In genomic region chr11:2233693-2234455, GRCh38 we compare ENCODE assay signal across 23 cellular contexts. TPM values are rescaled to one million over a fixed set of nuclear protein-coding genes. Genes with fewer than 3 reads are reported as not detected.
DNase-seq lines count a peak whose midpoint lies in the region; ATAC-seq, FAIRE-seq and TF ChIP-seq lines count a peak whose summit lies in the region.
"Had no signal": no experiment of that assay in that cellular context is flagged by ENCODE, and none has a peak within 500 bp of the region (broad histone marks: within the 10 kb centered on the region; RNA-seq: fewer than 3 reads in every experiment).

No MANE protein-coding gene starts in this region.

- H3K36me3 ChIP-seq in sigmoid colon, result no peaks in the 10 kb centered on the region
- no peaks in the 10 kb centered on the region for H3K36me3 ChIP-seq in small intestine (ENCODE audit: control insufficient read depth in 2 of 2, insufficient read depth in 2 of 2, low read length in 2 of 2)
- H3K36me3 ChIP-seq: BLaER1 treated with 17β-estradiol and CSF1 and Interleukin-3, amounts not matched to agents 10 nM and 100 nM had no signal

- intact Hi-C loops in activated CD4-positive, alpha-beta T cell treated with anti-CD3 and anti-CD28 coated beads, Interleukin-2, amount 10 ng/mL, durations not matched to agents 24 days and 14 days (cut with micrococcal nuclease), result no loop called here
- intact Hi-C loops in sigmoid colon (cut with DNase I), result no loop called here

- no peak for ATAC-seq in WTC11
- ATAC-seq in GM18909 (IDR thresholded peaks at IDR 0.05; ENCODE audit: poor library complexity, unreplicated experiment), result no peak
- ATAC-seq: A549; CD8-positive, alpha-beta T cell had no signal

- H3K36me3 Mint-ChIP-seq in activated CD4-positive, alpha-beta T cell treated with anti-CD3 and anti-CD28 coated beads, Interleukin-2, amount 10 ng/mL, durations not matched to agents 24 days and 14 days (ENCODE audit: low read depth), result no peaks in the 10 kb centered on the region
- H3K36me3 Mint-ChIP-seq in WTC11, result peaks cover 4% of the 10 kb centered on the region
- H3K36me3 Mint-ChIP-seq: CD8-positive, alpha-beta T cell had no signal

- 89 to 91% methylated on average over 10 of the region's 10 CpGs for WGBS in sigmoid colon, 2 donors
- 81 to 89% (median 86%) methylated on average over 10 of the region's 10 CpGs for WGBS in small intestine, 3 donors

- no peak overlapping the region for H3K27ac Mint-ChIP-seq in activated CD4-positive, alpha-beta T cell treated with anti-CD3 and anti-CD28 coated beads, Interleukin-2, amount 10 ng/mL, durations not matched to agents 24 days and 14 days
- no peak overlapping the region for H3K27ac Mint-ChIP-seq in WTC11
- H3K27ac Mint-ChIP-seq: B cell; CD4-positive, alpha-beta T cell; CD8-positive, alpha-beta T cell had no signal

- TF ChIP-seq EP300 in sigmoid colon (IDR thresholded peaks at IDR 0.05), result no peak

- TF ChIP-seq CTCF in WTC11 (IDR thresholded peaks at IDR 0.05), result no peak
- TF ChIP-seq CTCF in sigmoid colon (IDR thresholded peaks at IDR 0.05), result no peak

- H3K9me3 Mint-ChIP-seq in activated CD4-positive, alpha-beta T cell treated with anti-CD3 and anti-CD28 coated beads, Interleukin-2, amount 10 ng/mL, durations not matched to agents 24 days and 14 days, result no peaks in the 10 kb centered on the region
- peaks cover 22% of the 10 kb centered on the region for H3K9me3 Mint-ChIP-seq in WTC11

- H3K4me1 Mint-ChIP-seq in activated CD4-positive, alpha-beta T cell treated with anti-CD3 and anti-CD28 coated beads, Interleukin-2, amount 10 ng/mL, durations not matched to agents 24 days and 14 days, result no peaks in the 10 kb centered on the region
- peaks cover 10% of the 10 kb centered on the region for H3K4me1 Mint-ChIP-seq in WTC11
- H3K4me1 Mint-ChIP-seq: B cell had no signal

- no peaks in the 10 kb centered on the region for H3K27me3 ChIP-seq in sigmoid colon
- no peaks in the 10 kb centered on the region for H3K27me3 ChIP-seq in small intestine (ENCODE audit: control insufficient read depth in 2 of 2, insufficient read depth in 2 of 2, low read length in 2 of 2)
- H3K27me3 ChIP-seq: BLaER1 treated with 17β-estradiol and CSF1 and Interleukin-3, amounts not matched to agents 10 nM and 100 nM had no signal

- POLR2A ChIA-PET in WTC11 (lab: Charles Lee), result no interaction called here

- H3K4me3 ChIP-seq in sigmoid colon (no peak overlapping the region), small intestine (ENCODE audit: low read depth in 1 of 2, low read length in 2 of 2) (no peak overlapping the region)
- H3K4me3 ChIP-seq: A549; BLaER1 treated with 17β-estradiol and CSF1 and Interleukin-3, amounts not matched to agents 10 nM and 100 nM had no signal

- H3K4me3 Mint-ChIP-seq in activated CD4-positive, alpha-beta T cell treated with anti-CD3 and anti-CD28 coated beads, Interleukin-2, amount 10 ng/mL, durations not matched to agents 24 days and 14 days, result no peak overlapping the region
- no peak overlapping the region for H3K4me3 Mint-ChIP-seq in WTC11
- H3K4me3 Mint-ChIP-seq: B cell; CD4-positive, alpha-beta T cell; CD8-positive, alpha-beta T cell had no signal

- peak; percentile 42 for DNase-seq in activated CD4-positive, alpha-beta T cell treated with anti-CD3 and anti-CD28 coated beads, Interleukin-2, amount 10 ng/mL, durations not matched to agents 24 days and 14 days
- DNase-seq in activated CD4-positive, alpha-beta T cell treated with anti-CD3 and anti-CD28 coated beads, Interleukin-2, amount 50 U/mL, for 48 hours, result no peak
- DNase-seq in WTC11 (ENCODE audit: low spot score), result no peak
- DNase-seq in mesenteric fat pad (ENCODE audit: low spot score), result peak; percentile 65
- peak; percentile 15 for DNase-seq in sigmoid colon
- no peak for DNase-seq in small intestine
- DNase-seq: AML-193; Caco-2; Calu3; CD4-positive, alpha-beta T cell; CD8-positive, alpha-beta T cell; DMS79 treated with DMSO at 0.1 percent for 48 hours; GF-D8 had no signal

- H3K27ac ChIP-seq in sigmoid colon (no peak overlapping the region), small intestine (ENCODE audit: low read depth in 1 of 2, low read length in 1 of 2) (no peak overlapping the region)
- H3K27ac ChIP-seq: 22Rv1; A549; BLaER1 treated with 17β-estradiol and CSF1 and Interleukin-3, amounts not matched to agents 10 nM and 100 nM; C4-2B had no signal

- CTCF ChIA-PET in WTC11 (lab: Charles Lee), result interaction anchor here (1.7 kb wide), 1 partner anchor 36 kb away, joined by 3 read pairs; no protein-coding TSS in a partner anchor

- H3K9me3 ChIP-seq in sigmoid colon (peaks cover 0 to 8% (median 3%) of the 10 kb centered on the region in 4 donors), small intestine (ENCODE audit: control insufficient read depth, low read depth) (no peaks in the 10 kb centered on the region)

- FAIRE-seq in small intestine (lab: Jason Lieb, UNC), result no peak
- FAIRE-seq: D721Med, GM12891 had no signal

- H3K4me1 ChIP-seq in sigmoid colon, result no peaks in the 10 kb centered on the region
- no peaks in the 10 kb centered on the region for H3K4me1 ChIP-seq in small intestine (ENCODE audit: control insufficient read depth in 2 of 2, insufficient read depth in 1 of 2, low read depth in 1 of 2, low read length in 1 of 2)
- H3K4me1 ChIP-seq: A549; BLaER1 treated with 17β-estradiol and CSF1 and Interleukin-3, amounts not matched to agents 10 nM and 100 nM; Caco-2 had no signal

- no peak for TF ChIP-seq POLR2A in sigmoid colon (IDR thresholded peaks at IDR 0.05)

- peaks cover 30% of the 10 kb centered on the region for H3K27me3 Mint-ChIP-seq in activated CD4-positive, alpha-beta T cell treated with anti-CD3 and anti-CD28 coated beads, Interleukin-2, amount 10 ng/mL, durations not matched to agents 24 days and 14 days
- peaks cover 60% of the 10 kb centered on the region for H3K27me3 Mint-ChIP-seq in WTC11 (ENCODE audit: low read depth)

TF ChIP-seq in WTC11, 78 proteins besides CTCF, POLR2A, EP300 and RAD21:
- peak; percentile 99 for TF ChIP-seq HMGA2 (CRISPR knock-in tag; IDR thresholded peaks at IDR 0.05)
- no peak for TF ChIP-seq ESRRA (CRISPR knock-in tag; IDR thresholded peaks at IDR 0.05; ENCODE audit: borderline replicate concordance)

RNA-seq across cellular contexts. Expression of gene ASCL2, which starts 36.5 kb away (rescaled TPM):
- 0.62 and 0.96 TPM in 2 replicates for total RNA-seq in activated CD4-positive, alpha-beta T cell treated with anti-CD3 and anti-CD28 coated beads, Interleukin-2, amount 10 ng/mL, durations not matched to agents 24 days and 14 days
- total RNA-seq in WTC11 (2021), result 0.24 to 0.73 TPM (median 0.64 TPM) in 3 replicates
- 0.64 TPM for total RNA-seq in mesenteric fat pad
- under 1 TPM in 2 of 4 donors, not detected in 2; 0.28 to 0.33 TPM for total RNA-seq in sigmoid colon
- 1 to 10 TPM; 1.2 to 4.8 (median 1.4) TPM for polyA plus RNA-seq in sigmoid colon
- 10 to 100 TPM in 1 of 3 donors, 1 to 10 TPM in 1, under 1 TPM in 1; 0.89 to 16.4 (median 2.4) TPM for polyA plus RNA-seq in small intestine
- total RNA-seq: A172; Calu3; CD4-positive, alpha-beta T cell; CD8-positive, alpha-beta T cell had no signal
- polyA plus RNA-seq: A549, BJ had no signal

Comparison
In these comparisons a context has a peak if more than half of its experiments do, and no peak if none do; other contexts are left out.
1. DNase-seq: peak in activated CD4-positive, alpha-beta T cell treated with anti-CD3 and anti-CD28 coated beads, Interleukin-2, amount 10 ng/mL, durations not matched to agents 24 days and 14 days (single experiment), mesenteric fat pad (single experiment) and sigmoid colon (single experiment); none in activated CD4-positive, alpha-beta T cell treated with anti-CD3 and anti-CD28 coated beads, Interleukin-2, amount 50 U/mL, for 48 hours (0 of 2), WTC11 (single experiment) and small intestine (single experiment).